In the genomic region with DNA sequence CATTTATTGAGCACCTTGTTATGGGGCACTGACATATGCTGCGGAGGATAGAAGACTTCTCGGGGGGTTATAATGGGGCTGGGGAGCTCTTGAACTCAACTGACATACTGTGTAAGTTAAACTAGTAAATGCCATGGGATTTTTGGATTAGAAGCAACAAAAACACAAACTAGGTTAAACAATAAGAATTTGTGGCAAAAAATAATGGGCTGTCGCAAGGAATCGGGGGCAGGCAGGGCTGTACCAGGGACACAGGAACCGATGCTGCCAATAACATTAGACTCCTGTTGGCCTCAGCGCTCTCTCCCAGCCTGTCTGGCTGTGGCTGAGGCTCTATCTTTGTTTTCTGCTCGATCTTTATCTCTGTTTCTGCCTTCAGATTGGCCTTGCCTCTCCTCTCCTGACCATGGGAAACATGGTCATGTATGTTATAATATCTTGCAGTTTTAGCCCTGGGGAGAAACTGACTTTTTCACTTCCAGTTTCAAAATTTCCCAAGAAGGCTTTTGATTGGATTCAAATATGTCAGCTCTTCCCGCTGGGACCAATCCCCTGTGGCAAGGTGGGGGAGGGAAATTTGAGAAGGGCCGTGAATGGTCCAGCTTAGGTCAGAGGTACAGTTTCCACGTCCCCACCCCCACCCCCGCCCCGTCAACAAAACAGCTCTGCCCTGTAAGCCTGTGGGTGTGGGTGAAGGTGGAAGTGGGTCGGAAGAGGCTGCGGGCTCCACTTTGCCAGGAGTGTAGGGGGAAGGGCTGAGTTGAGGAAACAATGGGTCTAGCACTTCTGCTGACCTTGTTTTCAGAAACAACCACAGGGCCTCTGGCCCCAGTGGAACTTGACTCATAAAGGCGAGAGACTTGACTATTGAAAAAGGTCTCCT, we compare ENCODE assay signal across 8 cellular contexts.
DNase-seq lines count a peak whose midpoint lies in the region; ATAC-seq lines count a peak whose summit lies in the region.

No MANE protein-coding gene starts in this region.

- in situ Hi-C loops in ACHN (cut with HindIII; ENCODE audit: low pct_ligation_motif_present, low pct_unique_long_range_greater_than_20kb, low sequenced_read_pairs), result no loop called here

- H3K27me3 ChIP-seq in NT2/D1 (ENCODE audit: insufficient read depth, insufficient read length) (no peaks in the 10 kb centered on the region), esophagus (ENCODE audit: control insufficient read depth in 1 of 2, insufficient read depth in 2 of 2, low read length in 2 of 2) (no peaks in the 10 kb centered on the region), subcutaneous abdominal adipose tissue (ENCODE audit: control insufficient read depth in 5 of 5, insufficient read depth in 4 of 5, low read length in 5 of 5) (no peaks in the 10 kb centered on the region)

- H3K4me1 ChIP-seq in NT2/D1 (ENCODE audit: insufficient read depth, insufficient read length) (peaks cover 3% of the 10 kb centered on the region), esophagus (ENCODE audit: control insufficient read depth in 2 of 2, insufficient read depth in 2 of 2, low read length in 1 of 2) (peaks cover 5 to 13% of the 10 kb centered on the region in 2 donors), subcutaneous abdominal adipose tissue (ENCODE audit: control insufficient read depth in 5 of 5, insufficient read depth in 5 of 5, low read length in 5 of 5) (peaks cover 18 to 60% (median 56%) of the 10 kb centered on the region in 5 donors)

- H3K36me3 ChIP-seq in NT2/D1 (ENCODE audit: insufficient read depth, insufficient read length, low read length), result no peaks in the 10 kb centered on the region
- no peaks in the 10 kb centered on the region for H3K36me3 ChIP-seq in esophagus (ENCODE audit: control insufficient read depth in 2 of 2, insufficient read depth in 2 of 2, low read length in 1 of 2)
- H3K36me3 ChIP-seq in subcutaneous abdominal adipose tissue (ENCODE audit: control insufficient read depth in 5 of 5, insufficient read depth in 5 of 5, low read length in 5 of 5), result no peaks in the 10 kb centered on the region

- H3K9me3 ChIP-seq in NT2/D1 (ENCODE audit: insufficient read depth, low read length) (no peaks in the 10 kb centered on the region), esophagus (ENCODE audit: control insufficient read depth in 2 of 2, insufficient read depth in 1 of 2, low read depth in 1 of 2, low read length in 1 of 2) (no peaks in the 10 kb centered on the region), subcutaneous abdominal adipose tissue (ENCODE audit: control insufficient read depth in 5 of 5, low read length in 5 of 5) (no peaks in the 10 kb centered on the region)

- WGBS in esophagus, 2 donors, result 34 to 35% methylated on average over 15 of the region's 15 CpGs

- DNase-seq in ACHN (peak; percentile 89), NT2/D1 (ENCODE audit: low read depth, low spot score) (no peak), activated T-cell treated with anti-CD3 and anti-CD28 coated beads for 24 hours (ENCODE audit: low read depth) (peak; percentile 49), myocyte (ENCODE audit: low read depth) (peak; percentile 89)

- H3K4me3 ChIP-seq in NT2/D1 (ENCODE audit: insufficient read length, low read depth) (peak overlapping the region; percentile 44), esophagus (ENCODE audit: low read depth in 1 of 2, low read length in 2 of 2) (no peak overlapping the region), subcutaneous abdominal adipose tissue (ENCODE audit: low read depth in 1 of 5, low read length in 5 of 5) (peak overlapping the region; percentile 25 to 79 (median 58))

- H3K27ac ChIP-seq in esophagus (ENCODE audit: low read depth in 2 of 2, low read length in 1 of 2) (peak overlapping the region; percentile 93 to 95), subcutaneous abdominal adipose tissue (ENCODE audit: low read depth, low read length) (peak overlapping the region; percentile 99)

- ATAC-seq in GM18868 (IDR thresholded peaks at IDR 0.05; ENCODE audit: unreplicated experiment) (peak; percentile 32), HG03097 (IDR thresholded peaks at IDR 0.05; ENCODE audit: low FRiP score, unreplicated experiment) (peak; percentile 46)

- H3K9ac ChIP-seq in NT2/D1 (ENCODE audit: insufficient read length, low read depth) (peak overlapping the region; percentile 81), subcutaneous abdominal adipose tissue (ENCODE audit: low read length in 5 of 5) (peak overlapping the region; percentile 64 to 90 (median 83))

Comparison
In these comparisons a context has a peak if more than half of its experiments do, and no peak if none do; other contexts are left out.
1. H3K4me3 ChIP-seq: peak in NT2/D1 (single experiment) and subcutaneous abdominal adipose tissue (5 of 5); none in esophagus (0 of 2).